In the genomic region with DNA sequence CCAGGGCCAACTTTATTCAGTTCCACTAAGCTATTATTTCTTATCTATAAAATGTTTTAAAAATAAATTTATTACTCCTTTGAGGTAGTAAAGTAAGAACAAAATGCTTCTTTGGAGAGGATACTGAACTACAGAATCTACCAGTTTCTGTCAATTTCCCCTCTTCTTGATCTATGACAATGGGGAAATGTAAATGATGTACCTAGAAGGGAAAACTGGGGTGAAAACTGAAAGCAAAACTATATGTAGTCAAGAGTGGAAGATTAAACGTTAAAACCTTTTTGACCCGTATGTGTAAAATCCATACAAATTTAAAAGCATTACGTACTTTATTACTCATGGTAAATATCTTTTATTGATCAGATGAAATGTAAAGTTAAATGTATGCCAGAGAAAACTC, we compare ENCODE assay signal across 11 cellular contexts.
A peak's percentile ranks its signal among the peaks of the same experiment; 100 is the strongest.
DNase-seq lines count a peak whose midpoint lies in the region; ATAC-seq and TF ChIP-seq lines count a peak whose summit lies in the region.
"Had no signal": no experiment of that assay in that cellular context is flagged by ENCODE, and none has a peak within 500 bp of the region (broad histone marks: within the 10 kb centered on the region; RNA-seq: fewer than 3 reads in every experiment).

No MANE protein-coding gene starts in this region.

- H3K36me3 ChIP-seq in CD4-positive, CD25-positive, alpha-beta regulatory T cell (ENCODE audit: control insufficient read depth, insufficient read depth, low read length), result no peaks in the 10 kb centered on the region
- no peaks in the 10 kb centered on the region for H3K36me3 ChIP-seq in upper lobe of left lung

- no peaks in the 10 kb centered on the region for H3K36me3 Mint-ChIP-seq in CD4-positive, CD25-positive, alpha-beta regulatory T cell
- H3K36me3 Mint-ChIP-seq: activated naive CD4-positive, alpha-beta T cell treated with anti-CD3 and anti-CD28 coated beads, Interleukin-2, amount 50 U/mL, for 24 hours had no signal

- TF ChIP-seq CTCF in foreskin fibroblast (IDR thresholded peaks at IDR 0.05; ENCODE audit: low read depth, low read length), result no peak
- no peak for TF ChIP-seq CTCF in upper lobe of left lung (IDR thresholded peaks at IDR 0.05)

- WGBS in upper lobe of left lung, 2 donors, result 89 to 95% methylated on average over 3 of the region's 3 CpGs

- TF ChIP-seq POLR2A in upper lobe of left lung (IDR thresholded peaks at IDR 0.05), result no peak

- no peaks in the 10 kb centered on the region for H3K4me1 ChIP-seq in CD4-positive, CD25-positive, alpha-beta regulatory T cell (ENCODE audit: control insufficient read depth, insufficient read depth, low read length, poor library complexity, severe bottlenecking)
- H3K4me1 ChIP-seq in upper lobe of left lung, result no peaks in the 10 kb centered on the region

- H3K9me3 ChIP-seq in CD4-positive, CD25-positive, alpha-beta regulatory T cell (ENCODE audit: control insufficient read depth in 2 of 2, low read length in 2 of 2), result no peaks in the 10 kb centered on the region
- no peaks in the 10 kb centered on the region for H3K9me3 ChIP-seq in upper lobe of left lung

- DNase-seq in CD4-positive, CD25-positive, alpha-beta regulatory T cell, result peak in 2 of 3 donors; percentile 15 to 61
- DNase-seq in foreskin fibroblast (no peak), middle frontal gyrus (ENCODE audit: extremely low spot score, low spot score) (no peak), NCI-H1092 treated with DMSO at 0.1 percent for 48 hours (lab: John Stamatoyannopoulos, UW) (no peak), upper lobe of left lung (no peak)
- DNase-seq: head of caudate nucleus, NCI-H1436 treated with DMSO at 0.1 percent for 48 hours had no signal

- H3K4me3 Mint-ChIP-seq in CD4-positive, CD25-positive, alpha-beta regulatory T cell, result peak overlapping the region; percentile 33 to 84 (median 82)
- H3K4me3 Mint-ChIP-seq: activated naive CD4-positive, alpha-beta T cell treated with anti-CD3 and anti-CD28 coated beads, Interleukin-2, amount 50 U/mL, for 24 hours had no signal

- ATAC-seq in CD4-positive, CD25-positive, alpha-beta regulatory T cell (ENCODE audit: low read depth in 2 of 2), result no peak
- ATAC-seq in GM18907 (IDR thresholded peaks at IDR 0.05; ENCODE audit: unreplicated experiment) (peak; percentile 97), GM21786 (IDR thresholded peaks at IDR 0.05; ENCODE audit: unreplicated experiment) (peak; percentile 99), HG03378 (IDR thresholded peaks at IDR 0.05; ENCODE audit: unreplicated experiment) (peak; percentile 90), upper lobe of left lung (ENCODE audit: low FRiP score in 2 of 2) (no peak)

- no peaks in the 10 kb centered on the region for H3K27me3 ChIP-seq in CD4-positive, CD25-positive, alpha-beta regulatory T cell (ENCODE audit: control insufficient read depth, insufficient read depth, low read length)
- H3K27me3 ChIP-seq in upper lobe of left lung, result no peaks in the 10 kb centered on the region

- H3K27ac Mint-ChIP-seq in CD4-positive, CD25-positive, alpha-beta regulatory T cell, result peak overlapping the region in 2 of 3 donors; percentile 62 to 63
- H3K27ac Mint-ChIP-seq: activated naive CD4-positive, alpha-beta T cell treated with anti-CD3 and anti-CD28 coated beads, Interleukin-2, amount 50 U/mL, for 24 hours had no signal

- H3K27ac ChIP-seq in CD4-positive, CD25-positive, alpha-beta regulatory T cell (ENCODE audit: insufficient read depth, low read length, poor library complexity, severe bottlenecking), result peak overlapping the region; percentile 33
- no peak overlapping the region for H3K27ac ChIP-seq in upper lobe of left lung

- no peak for TF ChIP-seq EP300 in upper lobe of left lung (IDR thresholded peaks at IDR 0.05)

- H3K4me3 ChIP-seq in CD4-positive, CD25-positive, alpha-beta regulatory T cell (ENCODE audit: low read depth, low read length), result peak overlapping the region; percentile 58
- H3K4me3 ChIP-seq in foreskin fibroblast (ENCODE audit: low read depth in 1 of 2, low read length in 2 of 2) (no peak overlapping the region), upper lobe of left lung (no peak overlapping the region)

- H3K4me1 Mint-ChIP-seq in CD4-positive, CD25-positive, alpha-beta regulatory T cell, result peaks cover 0 to 10% (median 2%) of the 10 kb centered on the region in 4 donors
- H3K4me1 Mint-ChIP-seq: activated naive CD4-positive, alpha-beta T cell treated with anti-CD3 and anti-CD28 coated beads, Interleukin-2, amount 50 U/mL, for 24 hours had no signal

- no peaks in the 10 kb centered on the region for H3K27me3 Mint-ChIP-seq in CD4-positive, CD25-positive, alpha-beta regulatory T cell
- H3K27me3 Mint-ChIP-seq: activated naive CD4-positive, alpha-beta T cell treated with anti-CD3 and anti-CD28 coated beads, Interleukin-2, amount 50 U/mL, for 24 hours had no signal

- H3K9me3 Mint-ChIP-seq in CD4-positive, CD25-positive, alpha-beta regulatory T cell, result peaks cover 0 to 4% (median under 1%) of the 10 kb centered on the region in 7 donors
- H3K9me3 Mint-ChIP-seq: activated naive CD4-positive, alpha-beta T cell treated with anti-CD3 and anti-CD28 coated beads, Interleukin-2, amount 50 U/mL, for 24 hours had no signal

Comparison
In these comparisons a context has a peak if more than half of its experiments do, and no peak if none do; other contexts are left out.
1. ATAC-seq: peak in GM18907 (single experiment), GM21786 (single experiment) and HG03378 (single experiment); none in CD4-positive, CD25-positive, alpha-beta regulatory T cell (0 of 2) and upper lobe of left lung (0 of 2).
2. DNase-seq: peak in CD4-positive, CD25-positive, alpha-beta regulatory T cell (2 of 3); none in foreskin fibroblast (0 of 2), middle frontal gyrus (single experiment), NCI-H1092 treated with DMSO at 0.1 percent for 48 hours (single experiment) and upper lobe of left lung (0 of 2).